Comparison of ENCODE assay signal across 13 cellular contexts in the genomic region with DNA sequence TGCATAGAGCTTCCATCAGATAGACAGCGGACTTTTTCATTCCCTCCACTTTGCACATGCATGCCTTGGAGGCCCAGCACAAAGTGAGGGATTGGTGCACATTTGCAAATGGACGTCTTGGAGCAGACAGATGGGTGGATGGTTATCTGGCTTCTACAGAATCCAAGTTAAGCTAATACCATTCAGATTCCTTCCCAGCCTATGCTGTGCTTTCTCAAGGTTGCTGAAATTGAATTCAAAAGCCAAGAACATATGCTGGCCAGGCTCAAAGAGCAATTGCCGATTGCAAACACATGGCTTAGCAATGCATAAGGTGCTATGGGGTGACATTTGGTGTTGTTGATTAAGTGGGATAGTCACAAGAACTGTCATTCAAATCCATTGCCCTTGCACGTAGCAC.
DNase-seq lines count a peak whose midpoint lies in the region; ATAC-seq and TF ChIP-seq lines count a peak whose summit lies in the region.
"Had no signal": no experiment of that assay in that cellular context is flagged by ENCODE, and none has a peak within 500 bp of the region (broad histone marks: within the 10 kb centered on the region; RNA-seq: fewer than 3 reads in every experiment).

No MANE protein-coding gene starts in this region.

- no peak overlapping the region for H3K27ac Mint-ChIP-seq in activated T-cell treated with anti-CD3 and anti-CD28 coated beads, Interleukin-2, amount 50 U/mL, for 72 hours
- H3K27ac Mint-ChIP-seq: CD8-positive, alpha-beta memory T cell had no signal

- peaks cover under 1% of the 10 kb centered on the region in 2 donors for H3K36me3 Mint-ChIP-seq in activated T-cell treated with anti-CD3 and anti-CD28 coated beads, Interleukin-2, amount 50 U/mL, for 72 hours (ENCODE audit: insufficient read depth in 2 of 2)
- H3K36me3 Mint-ChIP-seq: CD8-positive, alpha-beta memory T cell had no signal

- no peaks in the 10 kb centered on the region for H3K4me1 Mint-ChIP-seq in activated T-cell treated with anti-CD3 and anti-CD28 coated beads, Interleukin-2, amount 50 U/mL, for 72 hours (ENCODE audit: low read depth)
- H3K4me1 Mint-ChIP-seq: CD8-positive, alpha-beta memory T cell had no signal

- H3K27me3 Mint-ChIP-seq in activated T-cell treated with anti-CD3 and anti-CD28 coated beads, Interleukin-2, amount 50 U/mL, for 72 hours (ENCODE audit: low read depth): peaks cover 6% of the 10 kb centered on the region
- H3K27me3 Mint-ChIP-seq: CD8-positive, alpha-beta memory T cell had no signal

- H3K36me3 ChIP-seq in adipocyte (ENCODE audit: control insufficient read depth, insufficient read depth, low read length, severe bottlenecking): no peaks in the 10 kb centered on the region
- H3K36me3 ChIP-seq: BLaER1 had no signal

- peaks cover 8% of the 10 kb centered on the region for H3K9me3 ChIP-seq in adipocyte (ENCODE audit: control insufficient read depth, low read length)

- no peaks in the 10 kb centered on the region for H3K27me3 ChIP-seq in adipocyte (replicated peaks; ENCODE audit: control insufficient read depth, insufficient read depth, low read length)
- H3K27me3 ChIP-seq: BLaER1 had no signal

- ATAC-seq in activated T-cell treated with anti-CD3 and anti-CD28 coated beads, Interleukin-2, amount 50 U/mL, for 72 hours (replicated peaks in 1 of 2): no peak
- ATAC-seq: K562 had no signal

- TF ChIP-seq CTCF in HFF-Myc (IDR thresholded peaks at IDR 0.05; ENCODE audit: low read depth, low read length, missing control alignments) (no peak), foreskin fibroblast (IDR thresholded peaks at IDR 0.05; ENCODE audit: low read depth, low read length) (no peak)

- H3K4me3 Mint-ChIP-seq in activated T-cell treated with anti-CD3 and anti-CD28 coated beads, Interleukin-2, amount 50 U/mL, for 72 hours: no peak overlapping the region
- H3K4me3 Mint-ChIP-seq: CD8-positive, alpha-beta memory T cell had no signal

- peaks cover under 1 to 2% of the 10 kb centered on the region in 2 donors for H3K9me3 Mint-ChIP-seq in activated T-cell treated with anti-CD3 and anti-CD28 coated beads, Interleukin-2, amount 50 U/mL, for 72 hours

- peaks cover 27% of the 10 kb centered on the region for H3K4me1 ChIP-seq in adipocyte (ENCODE audit: control insufficient read depth, insufficient read depth, low read length)
- H3K4me1 ChIP-seq: Caco-2 had no signal

- peak; percentile 70 for DNase-seq in DMS 273 (lab: John Stamatoyannopoulos, UW; ENCODE audit: unreplicated experiment)
- peak; percentile 64 for DNase-seq in HFF-Myc (ENCODE audit: extremely low read depth, low read depth)
- DNase-seq in adipocyte (ENCODE audit: low read depth): peak; percentile 5
- peak; percentile 33 to 67 for DNase-seq in foreskin fibroblast
- DNase-seq in T1000 (lab: John Stamatoyannopoulos, UW): no peak
- no peak for DNase-seq in activated T-cell treated with anti-CD3 and anti-CD28 coated beads, Interleukin-2, amount 50 U/mL, for 72 hours
- DNase-seq in AG20443 (ENCODE audit: low spot score): no peak
- DNase-seq: AML-193; Caco-2; CD8-positive, alpha-beta memory T cell; DMS79 had no signal

- H3K4me3 ChIP-seq in HFF-Myc (replicated peaks; ENCODE audit: low read depth, low read length): no peak overlapping the region
- no peak overlapping the region for H3K4me3 ChIP-seq in adipocyte (ENCODE audit: low read length)
- H3K4me3 ChIP-seq in foreskin fibroblast (ENCODE audit: low read depth in 1 of 2, low read length in 2 of 2): no peak overlapping the region
- H3K4me3 ChIP-seq: BLaER1, K562 had no signal

- H3K9ac ChIP-seq in adipocyte (ENCODE audit: low read length): no peak overlapping the region
- H3K9ac ChIP-seq: BLaER1 had no signal

Comparison
In these comparisons a context has a peak if more than half of its experiments do, and no peak if none do; other contexts are left out.
1. DNase-seq: peak in DMS 273 (single experiment), HFF-Myc (single experiment), adipocyte (single experiment) and foreskin fibroblast (2 of 2); none in T1000 (single experiment), activated T-cell treated with anti-CD3 and anti-CD28 coated beads, Interleukin-2, amount 50 U/mL, for 72 hours (0 of 2) and AG20443 (single experiment).